ENCODE assay signal across 13 cellular contexts in genomic region chr1:15056515-15057285, GRCh38.
DNase-seq lines count a peak whose midpoint lies in the region; ATAC-seq, FAIRE-seq and TF ChIP-seq lines count a peak whose summit lies in the region.
"Had no signal": no experiment of that assay in that cellular context is flagged by ENCODE, and none has a peak within 500 bp of the region (broad histone marks: within the 10 kb centered on the region; RNA-seq: fewer than 3 reads in every experiment).

No MANE protein-coding gene starts in this region.

- DNase-seq in AG04450 (ENCODE audit: low read depth, low spot score) (peak; percentile 18), HT1080 (ENCODE audit: low read depth) (peak; percentile 83), astrocyte of the spinal cord (ENCODE audit: low read depth, low spot score) (peak; percentile 43), hepatic stellate cell (ENCODE audit: low spot score) (peak; percentile 68), frontal cortex (ENCODE audit: low spot score in 2 of 2) (no peak)
- no peak for DNase-seq in activated CD8-positive, alpha-beta memory T cell treated with anti-CD3 and anti-CD28 coated beads, Interleukin-2, amount 50 U/mL, for 4 hours
- DNase-seq: BE2C, colonic mucosa, gastrocnemius medialis, transverse colon had no signal

- CTCF ChIA-PET in AG04450 (lab: Charles Lee), result interaction anchor here (0.9 to 3.2 kb wide), 3 partner anchors 10 to 278 kb away, joined by 3 to 13 read pairs (median 5); no protein-coding TSS in a partner anchor

- in situ Hi-C loops in astrocyte of the spinal cord (cut with HindIII; ENCODE audit: low sequenced_read_pairs), result no loop called here

- no peaks in the 10 kb centered on the region for H3K9me3 ChIP-seq in AG04450 (ENCODE audit: control insufficient read depth, insufficient read depth, low read length)
- H3K9me3 ChIP-seq: BE2C, colonic mucosa, gastrocnemius medialis, transverse colon had no signal

- POLR2A ChIA-PET in AG04450 (lab: Yijun Ruan, JAX), result no interaction called here

- TF ChIP-seq CTCF in AG04450 (IDR thresholded peaks at IDR 0.05; ENCODE audit: low read depth, low read length) (no peak), astrocyte of the spinal cord (IDR thresholded peaks at IDR 0.05; ENCODE audit: low read depth, low read length) (no peak)

- FAIRE-seq in frontal cortex (lab: Jason Lieb, UNC), result no peak
- FAIRE-seq: islet of Langerhans had no signal

- H3K27ac ChIP-seq in AG04450 (ENCODE audit: low read depth, low read length), result peak overlapping the region; percentile 11
- H3K27ac ChIP-seq: colonic mucosa, gastrocnemius medialis, transverse colon had no signal

- ATAC-seq in HG03460 (IDR thresholded peaks at IDR 0.05; ENCODE audit: unreplicated experiment) (no peak), GM19452 (IDR thresholded peaks at IDR 0.05; ENCODE audit: unreplicated experiment) (no peak)
- ATAC-seq: gastrocnemius medialis had no signal

- H3K27me3 ChIP-seq in AG04450 (ENCODE audit: control insufficient read depth, insufficient read depth, low read length), result no peaks in the 10 kb centered on the region
- H3K27me3 ChIP-seq: BE2C, colonic mucosa, gastrocnemius medialis, transverse colon had no signal

- H3K4me3 ChIP-seq in AG04450 (ENCODE audit: low read depth, low read length) (no peak overlapping the region), astrocyte of the spinal cord (ENCODE audit: low read depth, low read length) (no peak overlapping the region)
- H3K4me3 ChIP-seq: colonic mucosa, gastrocnemius medialis, transverse colon had no signal

Comparison
In these comparisons a context has a peak if more than half of its experiments do, and no peak if none do; other contexts are left out.
1. DNase-seq: peak in AG04450 (single experiment), HT1080 (single experiment), astrocyte of the spinal cord (single experiment) and hepatic stellate cell (single experiment); none in activated CD8-positive, alpha-beta memory T cell treated with anti-CD3 and anti-CD28 coated beads, Interleukin-2, amount 50 U/mL, for 4 hours (single experiment) and frontal cortex (0 of 2).